Comparison of ENCODE assay signal across 8 cellular contexts in the genomic region with DNA sequence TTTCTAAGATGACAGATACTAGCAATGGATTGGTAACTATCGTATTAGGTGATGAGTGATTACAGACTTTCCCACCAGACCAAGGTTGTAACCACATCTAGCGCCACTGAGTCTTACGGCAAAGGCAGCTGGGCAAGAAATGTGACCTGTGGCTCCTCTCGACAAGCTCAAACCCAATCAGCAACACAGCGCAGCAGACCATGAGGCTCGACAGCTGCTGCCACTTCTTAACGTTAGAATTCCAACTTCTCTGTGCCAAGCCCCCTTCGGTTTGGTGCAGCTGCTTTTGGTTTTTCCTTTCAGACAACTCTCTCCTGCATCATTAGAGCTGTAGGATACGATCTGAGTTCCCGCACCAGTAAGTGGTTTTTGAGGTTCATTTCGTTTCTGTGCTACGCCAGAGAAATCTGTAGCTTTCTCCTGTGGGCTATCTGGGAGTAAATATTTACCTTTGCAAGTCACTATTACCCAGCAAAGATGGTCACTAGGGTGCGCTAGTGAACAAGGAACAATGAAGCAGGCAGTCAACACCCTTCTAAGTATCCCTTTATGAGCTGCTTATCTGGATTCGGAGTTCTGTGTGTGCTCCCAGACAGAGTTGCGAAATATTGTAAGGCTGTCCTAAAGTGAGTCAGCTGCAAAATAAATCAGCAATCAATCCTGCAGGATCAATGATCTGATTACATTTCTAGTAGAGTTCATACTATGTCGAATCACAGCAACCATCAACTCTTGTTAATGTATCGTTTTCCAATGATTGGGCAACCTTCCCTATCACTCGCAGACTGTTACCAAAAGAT.
DNase-seq lines count a peak whose midpoint lies in the region; ATAC-seq and TF ChIP-seq lines count a peak whose summit lies in the region.

No MANE protein-coding gene starts in this region.

- peak; percentile 23 to 88 (median 75) for TF ChIP-seq CTCF in Peyer's patch (IDR thresholded peaks at IDR 0.05)

- no peaks in the 10 kb centered on the region for H3K9me3 ChIP-seq in Peyer's patch
- H3K9me3 ChIP-seq in right cardiac atrium (ENCODE audit: control insufficient read depth, low read length): no peaks in the 10 kb centered on the region

- in situ Hi-C loops in G401 (cut with HindIII; ENCODE audit: low sequenced_read_pairs): no loop called here

- H3K27me3 ChIP-seq in Peyer's patch (no peaks in the 10 kb centered on the region), right cardiac atrium (ENCODE audit: control insufficient read depth, insufficient read depth) (no peaks in the 10 kb centered on the region), rectal smooth muscle tissue (ENCODE audit: control insufficient read depth, insufficient read depth, low read length) (peaks cover 2% of the 10 kb centered on the region)

- peak overlapping the region in 3 of 4 donors; percentile 10 to 17 (median 13) for H3K4me3 ChIP-seq in Peyer's patch
- H3K4me3 ChIP-seq in right cardiac atrium (ENCODE audit: low read length): no peak overlapping the region
- H3K4me3 ChIP-seq in rectal smooth muscle tissue (ENCODE audit: low read length): peak overlapping the region; percentile 2

- intact Hi-C loops in right cardiac atrium (cut with DNase I): loop anchor here in 1 of 4 donors (5.0 kb wide), 1 partner anchor 193 kb away; no protein-coding TSS in a partner anchor

- H3K27ac ChIP-seq in Peyer's patch (no peak overlapping the region), right cardiac atrium (ENCODE audit: low read length) (no peak overlapping the region), rectal smooth muscle tissue (ENCODE audit: low read depth, low read length) (no peak overlapping the region)

- WGBS in right cardiac atrium: 9% methylated on average over 18 of the region's 18 CpGs

- ATAC-seq in GM21723 (IDR thresholded peaks at IDR 0.05; ENCODE audit: unreplicated experiment) (peak; percentile 85), right cardiac atrium (peak; percentile 95 to 96), HG03039 (IDR thresholded peaks at IDR 0.05; ENCODE audit: unreplicated experiment) (no peak)

- peak; percentile 98 for DNase-seq in G401 (ENCODE audit: low spot score)
- peak; percentile 69 to 77 for DNase-seq in Kasumi-1 (lab: John Stamatoyannopoulos, UW)
- peak in 2 of 3 donors; percentile 74 to 92 for DNase-seq in Peyer's patch
- DNase-seq in amniotic epithelial cell (ENCODE audit: low read depth): peak; percentile 89
- DNase-seq in right cardiac atrium: peak in 2 of 3 donors; percentile 49 to 56

- H3K4me1 ChIP-seq in Peyer's patch (no peaks in the 10 kb centered on the region), right cardiac atrium (ENCODE audit: control insufficient read depth, insufficient read depth, low read length) (peaks cover 2% of the 10 kb centered on the region), rectal smooth muscle tissue (ENCODE audit: control insufficient read depth, insufficient read depth, low read length) (no peaks in the 10 kb centered on the region)

- H3K36me3 ChIP-seq in Peyer's patch (no peaks in the 10 kb centered on the region), rectal smooth muscle tissue (ENCODE audit: control insufficient read depth, insufficient read depth, low read length) (no peaks in the 10 kb centered on the region)

- no peak overlapping the region for H3K9ac ChIP-seq in rectal smooth muscle tissue (ENCODE audit: low read length)

- TF ChIP-seq POLR2A in Peyer's patch (IDR thresholded peaks at IDR 0.05): no peak
